ENCODE assay signal across 13 cellular contexts in the genomic region with DNA sequence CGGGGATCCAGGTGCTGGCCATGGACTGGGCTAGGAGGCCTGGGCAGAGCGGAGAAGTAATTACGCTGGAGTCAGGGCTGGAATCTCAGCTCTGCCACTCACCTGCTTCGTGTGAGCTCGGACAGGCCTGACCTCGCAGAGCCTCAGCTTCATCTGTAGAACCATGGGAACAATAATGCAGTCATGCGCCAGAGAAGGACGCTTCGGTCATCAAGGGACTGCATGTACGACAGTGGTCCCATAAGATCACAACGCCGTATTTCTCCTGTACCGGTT.
DNase-seq lines count a peak whose midpoint lies in the region; ATAC-seq and TF ChIP-seq lines count a peak whose summit lies in the region.
"Had no signal": no experiment of that assay in that cellular context is flagged by ENCODE, and none has a peak within 500 bp of the region (broad histone marks: within the 10 kb centered on the region; RNA-seq: fewer than 3 reads in every experiment).

No MANE protein-coding gene starts in this region.

- peaks cover 0 to 3% (median 0%) of the 10 kb centered on the region in 3 donors for H3K36me3 Mint-ChIP-seq in CD8-positive, alpha-beta memory T cell
- H3K36me3 Mint-ChIP-seq in T-helper 17 cell (ENCODE audit: low read depth) (peaks cover 7% of the 10 kb centered on the region), naive B cell (no peaks in the 10 kb centered on the region)
- H3K36me3 Mint-ChIP-seq: IgD-negative memory B cell had no signal

- H3K9me3 Mint-ChIP-seq in CD8-positive, alpha-beta memory T cell: no peaks in the 10 kb centered on the region
- H3K9me3 Mint-ChIP-seq in naive B cell: no peaks in the 10 kb centered on the region
- H3K9me3 Mint-ChIP-seq: H9 had no signal

- CTCF ChIA-PET in CD8-positive, alpha-beta memory T cell (lab: Charles Lee): interaction anchor here (1.1 to 2.9 kb wide), 3 partner anchors 15 to 1084 kb away, joined by 3 to 22 read pairs (median 10); no protein-coding TSS in a partner anchor

- ATAC-seq in T-helper 17 cell (no peak), naive B cell (ENCODE audit: low read depth in 2 of 2) (no peak), GM19397 (IDR thresholded peaks at IDR 0.05; ENCODE audit: unreplicated experiment) (no peak)

- H3K9me3 ChIP-seq in CD8-positive, alpha-beta memory T cell (ENCODE audit: low read length): no peaks in the 10 kb centered on the region
- no peaks in the 10 kb centered on the region for H3K9me3 ChIP-seq in T-helper 17 cell (ENCODE audit: control insufficient read depth, low read length, poor library complexity, severe bottlenecking)
- H3K9me3 ChIP-seq in smooth muscle cell (replicated peaks; ENCODE audit: low read depth): no peaks in the 10 kb centered on the region
- H3K9me3 ChIP-seq: BE2C had no signal

- H3K4me3 ChIP-seq in CD8-positive, alpha-beta memory T cell (ENCODE audit: low read length): no peak overlapping the region
- H3K4me3 ChIP-seq in smooth muscle cell: no peak overlapping the region

- no peaks in the 10 kb centered on the region for H3K79me2 ChIP-seq in smooth muscle cell (ENCODE audit: low read depth)

- H2AFZ ChIP-seq in smooth muscle cell (ENCODE audit: low read depth): no peak overlapping the region

- peaks cover 6 to 16% (median 7%) of the 10 kb centered on the region in 3 donors for H3K4me1 Mint-ChIP-seq in CD8-positive, alpha-beta memory T cell
- H3K4me1 Mint-ChIP-seq in T-helper 17 cell (peaks cover 16% of the 10 kb centered on the region), naive B cell (peaks cover 16 to 24% (median 19%) of the 10 kb centered on the region in 3 donors)

- peak overlapping the region in 4 of 7 donors; percentile 35 to 80 (median 70) for H3K4me3 Mint-ChIP-seq in CD8-positive, alpha-beta memory T cell
- H3K4me3 Mint-ChIP-seq in T-helper 17 cell (peak overlapping the region; percentile 83), naive B cell (peak overlapping the region in 6 of 8 donors; percentile 25 to 88 (median 67))

- H3K4me1 ChIP-seq in CD8-positive, alpha-beta memory T cell (ENCODE audit: insufficient read depth, low read length): no peaks in the 10 kb centered on the region
- no peaks in the 10 kb centered on the region for H3K4me1 ChIP-seq in smooth muscle cell (ENCODE audit: low read depth)
- H3K4me1 ChIP-seq: BE2C had no signal

- H3F3A ChIP-seq in smooth muscle cell (ENCODE audit: low read depth): peaks cover 6% of the 10 kb centered on the region

- 92% methylated on average over 13 of the region's 13 CpGs for WGBS in smooth muscle cell (ENCODE audit: low lambda C conversion rate)

- no peaks in the 10 kb centered on the region for H3K36me3 ChIP-seq in CD8-positive, alpha-beta memory T cell (ENCODE audit: insufficient read depth, low read length)
- no peaks in the 10 kb centered on the region for H3K36me3 ChIP-seq in smooth muscle cell (ENCODE audit: low read depth)
- H3K36me3 ChIP-seq: BE2C had no signal

- POLR2A ChIA-PET in CD8-positive, alpha-beta memory T cell (lab: Charles Lee): no interaction called here

- H3K4me2 ChIP-seq in smooth muscle cell: peak overlapping the region; percentile 91

- H3K27ac ChIP-seq in CD8-positive, alpha-beta memory T cell (ENCODE audit: low read depth, low read length): no peak overlapping the region
- H3K27ac ChIP-seq in smooth muscle cell (ENCODE audit: low read depth): peak overlapping the region; percentile 86

- no peak for DNase-seq in CD8-positive, alpha-beta memory T cell
- DNase-seq in T-helper 17 cell (no peak), naive B cell (no peak), smooth muscle cell (lab: John Stamatoyannopoulos, UW; ENCODE audit: unreplicated experiment) (no peak), NCI-H524 (lab: John Stamatoyannopoulos, UW) (no peak)
- no peak for DNase-seq in NK-92 treated with Interleukin-12 subunit alpha and Interleukin-12 subunit beta, amount 100 ng/mL, for 24 hours (lab: John Stamatoyannopoulos, UW)
- DNase-seq: BE2C, NCI-H1436 treated with DMSO at 0.1 percent for 48 hours, NCI-H2081, NCI-H2227 treated with DMSO at 0.1 percent for 48 hours had no signal

- no peak for TF ChIP-seq CTCF in smooth muscle cell (IDR thresholded peaks at IDR 0.05; ENCODE audit: borderline replicate concordance, insufficient read depth, poor library complexity, severe bottlenecking)

- no peaks in the 10 kb centered on the region for H3K27me3 ChIP-seq in CD8-positive, alpha-beta memory T cell (ENCODE audit: insufficient read depth, low read length, poor library complexity, severe bottlenecking)
- H3K27me3 ChIP-seq in smooth muscle cell (ENCODE audit: low read depth): no peaks in the 10 kb centered on the region
- H3K27me3 ChIP-seq: BE2C had no signal

- peak overlapping the region; percentile 88 for H3K9ac ChIP-seq in smooth muscle cell (ENCODE audit: low read depth)

- no peaks in the 10 kb centered on the region for H4K20me1 ChIP-seq in smooth muscle cell (ENCODE audit: low read depth)

- H3K27ac Mint-ChIP-seq in CD8-positive, alpha-beta memory T cell: no peak overlapping the region
- H3K27ac Mint-ChIP-seq in T-helper 17 cell: no peak overlapping the region
- no peak overlapping the region for H3K27ac Mint-ChIP-seq in naive B cell
- H3K27ac Mint-ChIP-seq: H9, IgD-negative memory B cell had no signal

- H3K27me3 Mint-ChIP-seq in CD8-positive, alpha-beta memory T cell: peaks cover 7 to 36% of the 10 kb centered on the region in 2 donors
- H3K27me3 Mint-ChIP-seq in T-helper 17 cell (peaks cover 45% of the 10 kb centered on the region), naive B cell (peaks cover 15 to 37% (median 28%) of the 10 kb centered on the region in 3 donors)
